Comparison of ENCODE assay signal across 8 cellular contexts in the genomic region with DNA sequence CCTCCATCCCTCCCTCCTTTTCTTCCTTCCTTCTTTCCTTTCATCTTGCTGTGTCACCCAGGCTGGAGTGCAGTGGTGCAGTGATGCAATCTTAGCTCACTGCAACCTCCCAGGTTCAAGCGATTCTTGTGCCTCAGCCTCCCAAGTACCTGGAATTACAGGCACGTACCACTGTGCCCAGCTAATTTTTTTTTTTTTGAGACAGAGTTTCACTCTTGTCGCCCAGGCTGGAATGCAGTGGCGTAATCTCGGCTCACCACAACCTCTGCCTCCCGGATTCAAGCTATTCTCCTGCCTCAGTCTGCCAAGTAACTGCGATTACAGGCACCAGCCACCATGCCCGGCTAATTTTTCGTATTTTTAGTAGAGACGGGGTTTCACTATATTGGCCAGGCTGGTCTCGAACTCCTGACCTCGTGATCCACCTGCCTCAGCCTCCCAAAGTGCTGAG. TPM values are rescaled to one million over a fixed set of nuclear protein-coding genes. Genes with fewer than 3 reads are reported as not detected.
DNase-seq lines count a peak whose midpoint lies in the region; TF ChIP-seq lines count a peak whose summit lies in the region.
"Not testable (repeated sequence)": the region's sequence is repeated elsewhere in the genome, so short reads cannot be mapped to it uniquely, and the experiment has no call there.

No MANE protein-coding gene starts in this region.

- not testable (repeated sequence) for H3K36me3 ChIP-seq in Karpas-422 (ENCODE audit: insufficient read depth, low read length); ascending aorta; esophagus muscularis mucosa; sigmoid colon; vagina

- not testable (repeated sequence) for H4K20me1 ChIP-seq in Karpas-422 (ENCODE audit: insufficient read depth, low read depth, low read length)

- not testable (repeated sequence) for H3K9me3 ChIP-seq in Karpas-422 (ENCODE audit: low read length); ascending aorta; esophagus muscularis mucosa; sigmoid colon; vagina

- H3K4me2 ChIP-seq in Karpas-422 (ENCODE audit: low read depth, low read length, poor library complexity, severe bottlenecking): not testable (repeated sequence)

- not testable (repeated sequence) for H3K27ac ChIP-seq in Karpas-422 (ENCODE audit: low read length)
- H3K27ac ChIP-seq in ascending aorta: peak overlapping the region; percentile 80 to 86
- H3K27ac ChIP-seq in esophagus muscularis mucosa (replicated peaks in 1 of 4): peak overlapping the region; percentile 89 to 94 (median 92)
- H3K27ac ChIP-seq in sigmoid colon: peak overlapping the region; percentile 88 to 96 (median 92)
- peak overlapping the region; percentile 95 for H3K27ac ChIP-seq in vagina

- DNase-seq in Daoy (ENCODE audit: low read depth): peak; percentile 52
- DNase-seq in Karpas-422: peak; percentile 21
- DNase-seq in RPMI7951 (ENCODE audit: low read depth): peak; percentile 56
- not testable (repeated sequence) for DNase-seq in ascending aorta (ENCODE audit: low spot score in 2 of 2); esophagus muscularis mucosa (ENCODE audit: extremely low spot score); sigmoid colon; vagina (ENCODE audit: extremely low spot score in 2 of 2)
- DNase-seq in iris pigment epithelial cell (ENCODE audit: low read depth): peak; percentile 36

- not testable (repeated sequence) for H2AFZ ChIP-seq in Karpas-422 (ENCODE audit: low read length)

- not testable (repeated sequence) for H3K27me3 ChIP-seq in Karpas-422 (ENCODE audit: low read length); ascending aorta; esophagus muscularis mucosa; sigmoid colon; vagina

- not testable (repeated sequence) for TF ChIP-seq EP300 in esophagus muscularis mucosa (IDR thresholded peaks at IDR 0.05); sigmoid colon (IDR thresholded peaks at IDR 0.05)

- H3K4me1 ChIP-seq in Karpas-422 (ENCODE audit: low read length) (peaks cover 12% of the 10 kb centered on the region), ascending aorta (peaks cover 5 to 22% of the 10 kb centered on the region in 2 donors), esophagus muscularis mucosa (peaks cover 27 to 53% (median 50%) of the 10 kb centered on the region in 4 donors), sigmoid colon (peaks cover 0 to 46% (median 36%) of the 10 kb centered on the region in 4 donors), vagina (peaks cover 45% of the 10 kb centered on the region)

- TF ChIP-seq CTCF in ascending aorta (IDR thresholded peaks at IDR 0.05); esophagus muscularis mucosa (IDR thresholded peaks at IDR 0.05); sigmoid colon (IDR thresholded peaks at IDR 0.05); vagina (IDR thresholded peaks at IDR 0.05): not testable (repeated sequence)

- not testable (repeated sequence) for TF ChIP-seq POLR2A in esophagus muscularis mucosa (IDR thresholded peaks at IDR 0.05; ENCODE audit: low read depth); sigmoid colon (IDR thresholded peaks at IDR 0.05); vagina (IDR thresholded peaks at IDR 0.05)

- WGBS in esophagus muscularis mucosa: 80% methylated on average over 12 of the region's 12 CpGs
- 81 to 87% methylated on average over 12 of the region's 12 CpGs for WGBS in sigmoid colon, 2 donors

- not testable (repeated sequence) for H3K9ac ChIP-seq in Karpas-422 (ENCODE audit: low read length)

- H3K79me2 ChIP-seq in Karpas-422 (ENCODE audit: low read length): not testable (repeated sequence)

- intact Hi-C loops in ascending aorta (cut with DNase I): loop anchor here (2.0 to 10.0 kb wide), 5 partner anchors 65 to 629 kb away; a partner anchor contains a TSS
- intact Hi-C loops in esophagus muscularis mucosa (cut with DNase I): loop anchor here (2.0 kb wide), 2 partner anchors 65 to 135 kb away; no protein-coding TSS in a partner anchor
- intact Hi-C loops in sigmoid colon (cut with DNase I): loop anchor here (2.0 to 5.0 kb wide), 2 partner anchors 19 to 156 kb away; a partner anchor contains a TSS
- intact Hi-C loops in vagina (cut with DNase I): loop anchor here (10.0 kb wide), 1 partner anchor 171 kb away; no protein-coding TSS in a partner anchor

- H3K9me2 ChIP-seq in Karpas-422 (replicated peaks; ENCODE audit: insufficient read depth, low read length): not testable (repeated sequence)

- not testable (repeated sequence) for H3K4me3 ChIP-seq in Karpas-422 (ENCODE audit: low read length)
- H3K4me3 ChIP-seq in ascending aorta (peak overlapping the region; percentile 25 to 92), esophagus muscularis mucosa (peak overlapping the region in 2 of 4 donors; percentile 11 to 89), sigmoid colon (peak overlapping the region in 1 of 4 donors; percentile 66), vagina (peak overlapping the region in 1 of 2 donors; percentile 9)

RNA-seq across cellular contexts. Expression of a gene that starts 1.9 kb away (rescaled TPM):
- 49.4 and 52.4 TPM in 2 replicates for total RNA-seq in Daoy (2014; rRNA removed; shearing (Covaris generic))
- total RNA-seq in Karpas-422 (2014; rRNA removed; shearing (Covaris generic); ENCODE audit: low replicate concordance): 10.2 and 14.5 TPM in 2 replicates
- total RNA-seq in RPMI7951 (2014; rRNA removed; shearing (Covaris generic)): 77.4 and 101 TPM in 2 replicates
- 295 TPM for total RNA-seq in ascending aorta
- total RNA-seq in esophagus muscularis mucosa: 100 to 1,000 TPM; 159 to 223 (median 194) TPM
- 100 to 1,000 TPM; 115 to 232 (median 210) TPM for total RNA-seq in sigmoid colon
- polyA plus RNA-seq in sigmoid colon: 100 to 1,000 TPM; 139 to 224 (median 196) TPM
- total RNA-seq in vagina: 357 TPM

RNA-seq across cellular contexts. Expression of a gene that starts 3.2 kb away (rescaled TPM):
- 0.15 and 1.5 TPM in 2 replicates for total RNA-seq in Daoy (2014; rRNA removed; shearing (Covaris generic))
- 1.0 and 1.1 TPM in 2 replicates for total RNA-seq in Karpas-422 (2014; rRNA removed; shearing (Covaris generic); ENCODE audit: low replicate concordance)
- total RNA-seq in RPMI7951 (2014; rRNA removed; shearing (Covaris generic)): 0.84 and 2.9 TPM in 2 replicates
- total RNA-seq in ascending aorta (0.43 TPM), esophagus muscularis mucosa (1 to 10 TPM; 2.1 to 6.4 (median 5.8) TPM), sigmoid colon (1 to 10 TPM in 3 of 4 donors, under 1 TPM in 1; 0.99 to 5.0 (median 2.7) TPM), vagina (1.7 TPM)
- polyA plus RNA-seq in sigmoid colon: 1 to 10 TPM in 1 of 3 donors, under 1 TPM in 1, not detected in 1; 0.23 to 1.3 TPM

RNA-seq across cellular contexts. Expression of a gene that starts 19.5 kb away (rescaled TPM):
- total RNA-seq in Daoy (2014; rRNA removed; shearing (Covaris generic)): 13.8 and 16.8 TPM in 2 replicates
- total RNA-seq in Karpas-422 (2014; rRNA removed; shearing (Covaris generic); ENCODE audit: low replicate concordance): 14.1 and 14.9 TPM in 2 replicates
- 29.4 and 32.3 TPM in 2 replicates for total RNA-seq in RPMI7951 (2014; rRNA removed; shearing (Covaris generic))
- total RNA-seq in ascending aorta (36.9 TPM), esophagus muscularis mucosa (10 to 100 TPM; 18.3 to 47.2 (median 37.8) TPM), sigmoid colon (10 to 100 TPM; 15.5 to 34.2 (median 26.0) TPM), vagina (42.0 TPM)
- polyA plus RNA-seq in sigmoid colon: 10 to 100 TPM; 28.9 to 60.7 (median 30.4) TPM

RNA-seq across cellular contexts. Expression of a gene that starts 37.8 kb away (rescaled TPM):
- total RNA-seq in Daoy (2014; rRNA removed; shearing (Covaris generic)): 21.1 and 29.2 TPM in 2 replicates
- total RNA-seq in Karpas-422 (2014; rRNA removed; shearing (Covaris generic); ENCODE audit: low replicate concordance): 4.8 and 8.4 TPM in 2 replicates
- 13.2 and 17.1 TPM in 2 replicates for total RNA-seq in RPMI7951 (2014; rRNA removed; shearing (Covaris generic))
- total RNA-seq in ascending aorta: 39.7 TPM
- total RNA-seq in esophagus muscularis mucosa: 10 to 100 TPM; 13.7 to 73.1 (median 22.5) TPM
- 10 to 100 TPM; 10.2 to 29.2 (median 15.7) TPM for total RNA-seq in sigmoid colon
- polyA plus RNA-seq in sigmoid colon: 10 to 100 TPM; 14.4 to 44.4 (median 24.0) TPM
- 14.2 TPM for total RNA-seq in vagina

RNA-seq across cellular contexts. Expression of a gene that starts 50.4 kb away (rescaled TPM):
- 0.71 and 1.6 TPM in 2 replicates for total RNA-seq in Daoy (2014; rRNA removed; shearing (Covaris generic))
- 0.56 and 0.61 TPM in 2 replicates for total RNA-seq in Karpas-422 (2014; rRNA removed; shearing (Covaris generic); ENCODE audit: low replicate concordance)
- total RNA-seq in RPMI7951 (2014; rRNA removed; shearing (Covaris generic)): 0.72 and 1.2 TPM in 2 replicates
- total RNA-seq in ascending aorta (3.3 TPM), esophagus muscularis mucosa (10 to 100 TPM in 2 of 4 donors, 1 to 10 TPM in 2; 5.8 to 12.4 (median 8.8) TPM), sigmoid colon (1 to 10 TPM; 3.5 to 8.6 (median 5.0) TPM), vagina (3.2 TPM)
- 1 to 10 TPM in 2 of 3 donors, under 1 TPM in 1; 0.69 to 2.0 (median 1.8) TPM for polyA plus RNA-seq in sigmoid colon
